In genomic region chr1:18703041-18703621, GRCh38 we compare ENCODE assay signal across 17 cellular contexts.
A peak's percentile ranks its signal among the peaks of the same experiment; 100 is the strongest.
DNase-seq lines count a peak whose midpoint lies in the region; ATAC-seq, FAIRE-seq and TF ChIP-seq lines count a peak whose summit lies in the region.
"Had no signal": no experiment of that assay in that cellular context is flagged by ENCODE, and none has a peak within 500 bp of the region (broad histone marks: within the 10 kb centered on the region; RNA-seq: fewer than 3 reads in every experiment).

No MANE protein-coding gene starts in this region.

- H3K4me3 ChIP-seq in breast epithelium (no peak overlapping the region), K562 (no peak overlapping the region), testis (peak overlapping the region in 1 of 2 donors; percentile 26), sigmoid colon (no peak overlapping the region)
- H3K4me3 ChIP-seq: body of pancreas, heart left ventricle had no signal

- H3K9me1 ChIP-seq in K562 (ENCODE audit: control insufficient read depth, insufficient read depth, low read length), result no peaks in the 10 kb centered on the region

- intact Hi-C loops in MCF 10A (cut with micrococcal nuclease) (no loop called here), breast epithelium (cut with DNase I; ENCODE audit: low total_unique reads) (no loop called here), K562 (cut with micrococcal nuclease) (loop anchor here (2.0 kb wide), 1 partner anchor 118 kb away; no protein-coding TSS in a partner anchor), testis (cut with DNase I; ENCODE audit: low total_unique reads) (no loop called here), sigmoid colon (cut with DNase I) (no loop called here)

- BruUV-seq in MCF 10A (replicated peaks; lab: Mats Ljungman, UMichigan) (no TSS peak), K562 (replicated peaks; lab: Mats Ljungman, UMichigan) (no TSS peak)

- peaks cover 4% of the 10 kb centered on the region for H3K36me3 Mint-ChIP-seq in MCF 10A (ENCODE audit: insufficient read depth, unreplicated experiment)

- peak overlapping the region; percentile 62; the same call in 1 of the 2 replicates for H2AFZ ChIP-seq in K562 (ENCODE audit: low read depth, low read length)
- H2AFZ ChIP-seq: parathyroid adenoma had no signal

- no peak overlapping the region for H3K9ac ChIP-seq in K562 (ENCODE audit: insufficient read depth in 1 of 2, low read depth in 2 of 2, low read length in 2 of 2)
- H3K9ac ChIP-seq: parathyroid adenoma had no signal

- peak in 1 of 2 experiments; percentile 32; a peak in 2 of 4 replicates for TF ChIP-seq RAD21 in K562 (CRISPR knock-in tag; conservative IDR thresholded peaks at IDR 0.05 in 1 of 2, IDR thresholded peaks at IDR 0.05 in 1 of 2)

- H3K27ac Mint-ChIP-seq in MCF 10A (ENCODE audit: low read depth, unreplicated experiment), result no peak overlapping the region
- H3K27ac Mint-ChIP-seq: activated CD4-positive, alpha-beta memory T cell treated with anti-CD3 and anti-CD28 coated beads, Interleukin-2, amount 10 ng/mL, durations not matched to agents 7 days and 5 days; T-helper 2 cell treated with Interferon-gamma antibody and Interleukin-4, amounts not matched to agents 5 μg/mL and 100 μg/mL, for 36 hours had no signal

- POLR2A ChIA-PET in MCF 10A (lab: Yijun Ruan, JAX) (no interaction called here), K562 (lab: Yijun Ruan, JAX) (no interaction called here)

- H3K27me3 ChIP-seq in breast epithelium (peaks cover 0 to 43% of the 10 kb centered on the region in 2 donors), K562 (ENCODE audit: control insufficient read depth in 2 of 2, insufficient read depth in 2 of 2, low read length in 2 of 2) (peaks cover 35 to 62% of the 10 kb centered on the region in 2 experiments), testis (no peaks in the 10 kb centered on the region), sigmoid colon (peaks cover 2 to 80% (median 26%) of the 10 kb centered on the region in 3 donors)

- CTCF ChIA-PET in MCF 10A (lab: Yijun Ruan, JAX) (no interaction called here), K562 (lab: Yijun Ruan, JAX; ENCODE audit: low intra/inter-chr PET ratio) (no interaction called here)

- TF ChIP-seq POLR2A in breast epithelium (IDR thresholded peaks at IDR 0.05) (no peak), K562 (conservative IDR thresholded peaks at IDR 0.05) (no peak), testis (IDR thresholded peaks at IDR 0.05) (no peak), sigmoid colon (IDR thresholded peaks at IDR 0.05) (no peak)

- 6% methylated on average over 21 of the region's 21 CpGs for WGBS in K562 (ENCODE audit: insufficient coverage, low coverage, missing lambda C conversion rate)
- 17 to 36% methylated on average over 19 to 21 of the region's 21 CpGs for WGBS in testis, 2 donors
- 47 to 61% methylated on average over 21 of the region's 21 CpGs for WGBS in sigmoid colon, 2 donors

- DNase-seq in MCF 10A (ENCODE audit: unreplicated experiment) (peak; percentile 17), breast epithelium (ENCODE audit: low spot score in 2 of 2) (no peak), K562 (ENCODE audit: extremely low read depth in 1 of 4, low spot score in 3 of 4) (peak; percentile 24 to 71 (median 42)), inferior parietal cortex (ENCODE audit: extremely low spot score) (peak; percentile 45), testis (peak; percentile 34), sigmoid colon (no peak), DMS79 treated with DMSO at 0.1 percent for 48 hours (lab: John Stamatoyannopoulos, UW) (no peak)
- DNase-seq: activated CD4-positive, alpha-beta memory T cell treated with anti-CD3 and anti-CD28 coated beads, Interleukin-2, amount 10 ng/mL, durations not matched to agents 7 days and 5 days; activated gamma-delta T cell treated with Interleukin-2 at 50 U/mL for 16 hours; body of pancreas; mesenchymal stem cell; NCI-H2171; stimulated activated CD4-positive, alpha-beta T cell treated with anti-CD3 and anti-CD28 coated beads, Interleukin-2, amount 100 ng/mL, for 24 hours had no signal

- H3K4me3 Mint-ChIP-seq in MCF 10A (ENCODE audit: unreplicated experiment), result no peak overlapping the region
- H3K4me3 Mint-ChIP-seq: activated CD4-positive, alpha-beta memory T cell treated with anti-CD3 and anti-CD28 coated beads, Interleukin-2, amount 10 ng/mL, durations not matched to agents 7 days and 5 days; T-helper 2 cell treated with Interferon-gamma antibody and Interleukin-4, amounts not matched to agents 5 μg/mL and 100 μg/mL, for 36 hours had no signal

- in situ Hi-C loops in K562 (cut with MboI), result no loop called here

- peaks cover 18% of the 10 kb centered on the region for H3K27me3 Mint-ChIP-seq in MCF 10A (ENCODE audit: insufficient read depth, unreplicated experiment)

- H4K20me1 ChIP-seq in K562 (replicated peaks; ENCODE audit: control insufficient read depth, insufficient read depth, low read length), result peaks cover 8% of the 10 kb centered on the region; the same call in 1 of the 2 replicates

- H3K9me3 ChIP-seq in breast epithelium, result no peaks in the 10 kb centered on the region
- no peaks in the 10 kb centered on the region for H3K9me3 ChIP-seq in K562 (replicated peaks; ENCODE audit: control insufficient read depth, insufficient read depth, low read depth, low read length)
- no peaks in the 10 kb centered on the region for H3K9me3 ChIP-seq in testis
- no peaks in the 10 kb centered on the region for H3K9me3 ChIP-seq in sigmoid colon
- H3K9me3 ChIP-seq: body of pancreas, heart left ventricle had no signal

- H3K4me1 Mint-ChIP-seq in MCF 10A (ENCODE audit: insufficient read depth, unreplicated experiment), result no peaks in the 10 kb centered on the region
- H3K4me1 Mint-ChIP-seq: activated CD4-positive, alpha-beta memory T cell treated with anti-CD3 and anti-CD28 coated beads, Interleukin-2, amount 10 ng/mL, durations not matched to agents 7 days and 5 days had no signal

- ATAC-seq in K562 (peak; percentile 84), HG03095 (IDR thresholded peaks at IDR 0.05; ENCODE audit: unreplicated experiment) (no peak)
- ATAC-seq: body of pancreas had no signal

- peak; percentile 71 for FAIRE-seq in K562 (lab: Jason Lieb, UNC)

- TF ChIP-seq CTCF in MCF 10A (IDR thresholded peaks at IDR 0.05; ENCODE audit: unreplicated experiment) (no peak), breast epithelium (IDR thresholded peaks at IDR 0.05) (no peak), K562 (IDR thresholded peaks at IDR 0.05 in 2 of 3, conservative IDR thresholded peaks at IDR 0.05 in 1 of 3; ENCODE audit: insufficient read depth in 2 of 3, low read depth in 1 of 3, low read length in 3 of 3) (peak; percentile 30 to 39 (median 38); a peak in 4 of 6 replicates), testis (IDR thresholded peaks at IDR 0.05) (no peak), sigmoid colon (IDR thresholded peaks at IDR 0.05) (no peak)

- H3K36me3 ChIP-seq in breast epithelium, result no peaks in the 10 kb centered on the region
- H3K36me3 ChIP-seq in K562 (ENCODE audit: control insufficient read depth, insufficient read depth, low read length), result no peaks in the 10 kb centered on the region
- no peaks in the 10 kb centered on the region for H3K36me3 ChIP-seq in testis (ENCODE audit: low read depth, missing control alignments)
- no peaks in the 10 kb centered on the region for H3K36me3 ChIP-seq in sigmoid colon
- H3K36me3 ChIP-seq: heart left ventricle had no signal

- no peaks in the 10 kb centered on the region for H3K79me2 ChIP-seq in K562 (ENCODE audit: control insufficient read depth, insufficient read depth, low read length)
- H3K79me2 ChIP-seq: parathyroid adenoma had no signal

- H3K27ac ChIP-seq in breast epithelium, result no peak overlapping the region
- H3K27ac ChIP-seq in K562 (ENCODE audit: extremely low read depth, low read depth, low read length), result no peak overlapping the region
- H3K27ac ChIP-seq in testis, result no peak overlapping the region
- H3K27ac ChIP-seq in sigmoid colon, result no peak overlapping the region
- H3K27ac ChIP-seq: body of pancreas, heart left ventricle, parathyroid adenoma had no signal

- no peaks in the 10 kb centered on the region for H3K9me3 Mint-ChIP-seq in MCF 10A (ENCODE audit: unreplicated experiment)
- H3K9me3 Mint-ChIP-seq: activated CD4-positive, alpha-beta memory T cell treated with anti-CD3 and anti-CD28 coated beads, Interleukin-2, amount 10 ng/mL, durations not matched to agents 7 days and 5 days; T-helper 2 cell treated with Interferon-gamma antibody and Interleukin-4, amounts not matched to agents 5 μg/mL and 100 μg/mL, for 36 hours had no signal

- TF ChIP-seq EP300 in K562 (IDR thresholded peaks at IDR 0.05; ENCODE audit: low read length) (no peak), sigmoid colon (IDR thresholded peaks at IDR 0.05) (no peak)

- H3K4me1 ChIP-seq in breast epithelium (no peaks in the 10 kb centered on the region), K562 (replicated peaks in 1 of 2; ENCODE audit: control insufficient read depth in 2 of 2, insufficient read depth in 2 of 2, low read length in 2 of 2) (peaks cover 0 to 5% of the 10 kb centered on the region in 2 experiments; a peak in 1 of 5 replicates), testis (no peaks in the 10 kb centered on the region), sigmoid colon (no peaks in the 10 kb centered on the region)
- H3K4me1 ChIP-seq: body of pancreas, heart left ventricle, parathyroid adenoma had no signal

- 0 out of 2 replicates have a peak overlapping the region, but pooled peaks have one; percentile 0 for H3K4me2 ChIP-seq in K562 (ENCODE audit: insufficient read depth, low read length)

TF ChIP-seq in K562, 482 proteins besides CTCF, POLR2A, EP300 and RAD21 (continues in another document):
- TF ChIP-seq L3MBTL2 (IDR thresholded peaks at IDR 0.05), result peak; percentile 51; the same call in 1 of the 2 replicates

Comparison
In these comparisons a context has a peak if more than half of its experiments do, and no peak if none do; other contexts are left out.
1. DNase-seq: peak in MCF 10A (single experiment), K562 (4 of 4), inferior parietal cortex (single experiment) and testis (single experiment); none in breast epithelium (0 of 2), sigmoid colon (single experiment) and DMS79 treated with DMSO at 0.1 percent for 48 hours (single experiment).
2. CTCF ChIP-seq: peak in K562 (3 of 3); none in MCF 10A (single experiment), breast epithelium (0 of 3), testis (0 of 3) and sigmoid colon (0 of 4).